In the genomic region with DNA sequence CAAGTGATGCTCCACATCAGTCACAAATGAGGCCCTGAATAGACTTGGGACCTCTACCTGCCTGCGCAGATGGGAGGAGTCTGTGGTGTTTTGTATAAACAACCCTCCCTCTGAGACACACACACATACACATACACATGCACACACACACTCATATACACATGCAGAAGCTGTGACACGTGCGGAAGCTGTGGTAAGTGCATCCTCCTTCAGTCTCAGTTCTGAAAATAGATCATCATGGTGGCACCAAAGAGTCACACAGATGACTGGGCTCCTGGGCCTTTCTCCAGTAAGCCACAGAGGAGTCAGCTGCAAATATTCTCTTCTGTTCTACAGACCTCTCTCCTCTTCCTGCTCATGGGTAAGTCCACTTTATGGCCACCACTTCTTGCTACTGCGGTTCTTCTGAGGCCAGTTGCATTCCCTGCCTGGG, we compare ENCODE assay signal across 8 cellular contexts.
DNase-seq lines count a peak whose midpoint lies in the region; ATAC-seq and TF ChIP-seq lines count a peak whose summit lies in the region.

A gene with protein sequence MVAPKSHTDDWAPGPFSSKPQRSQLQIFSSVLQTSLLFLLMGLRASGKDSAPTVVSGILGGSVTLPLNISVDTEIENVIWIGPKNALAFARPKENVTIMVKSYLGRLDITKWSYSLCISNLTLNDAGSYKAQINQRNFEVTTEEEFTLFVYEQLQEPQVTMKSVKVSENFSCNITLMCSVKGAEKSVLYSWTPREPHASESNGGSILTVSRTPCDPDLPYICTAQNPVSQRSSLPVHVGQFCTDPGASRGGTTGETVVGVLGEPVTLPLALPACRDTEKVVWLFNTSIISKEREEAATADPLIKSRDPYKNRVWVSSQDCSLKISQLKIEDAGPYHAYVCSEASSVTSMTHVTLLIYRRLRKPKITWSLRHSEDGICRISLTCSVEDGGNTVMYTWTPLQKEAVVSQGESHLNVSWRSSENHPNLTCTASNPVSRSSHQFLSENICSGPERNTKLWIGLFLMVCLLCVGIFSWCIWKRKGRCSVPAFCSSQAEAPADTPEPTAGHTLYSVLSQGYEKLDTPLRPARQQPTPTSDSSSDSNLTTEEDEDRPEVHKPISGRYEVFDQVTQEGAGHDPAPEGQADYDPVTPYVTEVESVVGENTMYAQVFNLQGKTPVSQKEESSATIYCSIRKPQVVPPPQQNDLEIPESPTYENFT (plus strand): TSS at position 224 of the 433 bp plus-strand sequence. CDS start 14 bp downstream, at position 238.

- ATAC-seq in GM21723 (IDR thresholded peaks at IDR 0.05; ENCODE audit: unreplicated experiment): peak; percentile 67

- no peak for TF ChIP-seq CTCF in GM10266 (IDR thresholded peaks at IDR 0.05; ENCODE audit: control insufficient read depth, insufficient read depth, low read depth, missing control alignments)

- DNase-seq in GM10266 (ENCODE audit: extremely low spot score) (peak; percentile 77), NAMALWA (ENCODE audit: low spot score) (peak; percentile 91), amniotic stem cell (lab: John Stamatoyannopoulos, UW) (no peak), D341Med (ENCODE audit: low spot score) (no peak), DMS153 (lab: John Stamatoyannopoulos, UW) (no peak)
- peak; percentile 91 for DNase-seq in activated effector memory CD4-positive, alpha-beta T cell treated with anti-CD3 and anti-CD28 coated beads, Interleukin-2, amount 50 U/mL, for 16 hours
- DNase-seq in stimulated activated CD4-positive, alpha-beta T cell treated with anti-CD3 and anti-CD28 coated beads, Interleukin-2, amount 100 ng/mL, for 24 hours: peak; percentile 71 to 76

Comparison
In these comparisons a context has a peak if more than half of its experiments do, and no peak if none do; other contexts are left out.
1. DNase-seq: peak in GM10266 (single experiment), NAMALWA (single experiment), activated effector memory CD4-positive, alpha-beta T cell treated with anti-CD3 and anti-CD28 coated beads, Interleukin-2, amount 50 U/mL, for 16 hours (single experiment) and stimulated activated CD4-positive, alpha-beta T cell treated with anti-CD3 and anti-CD28 coated beads, Interleukin-2, amount 100 ng/mL, for 24 hours (2 of 2); none in amniotic stem cell (single experiment), D341Med (single experiment) and DMS153 (single experiment).